In the genomic region with DNA sequence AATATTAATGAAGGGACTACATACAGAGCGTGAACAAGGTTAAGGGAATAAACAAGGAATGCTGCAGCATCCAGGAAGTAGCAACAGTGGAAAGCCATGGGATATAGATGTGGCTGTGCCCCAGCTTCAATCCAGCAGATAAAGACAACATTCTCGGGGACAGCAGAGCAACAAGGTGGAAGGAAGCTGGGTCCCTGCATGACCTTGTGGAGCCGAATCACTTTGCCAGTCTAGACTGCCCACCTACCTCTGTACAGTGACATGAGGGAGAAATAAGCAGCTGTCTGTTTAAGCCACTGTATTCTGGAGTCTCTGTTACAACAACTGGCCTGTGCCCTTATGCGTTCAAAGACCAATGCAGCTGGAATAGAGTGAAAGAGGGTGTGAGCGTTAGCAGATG, we compare ENCODE assay signal across 2 cellular contexts.
TF ChIP-seq lines count a peak whose summit lies in the region.

No MANE protein-coding gene starts in this region.

TF ChIP-seq in GM23338, 12 proteins besides CTCF, POLR2A, EP300 and RAD21:
- TF ChIP-seq NANOG (IDR thresholded peaks at IDR 0.05; ENCODE audit: borderline replicate concordance): no peak

TF ChIP-seq in K562, 482 proteins besides CTCF, POLR2A, EP300 and RAD21:
- TF ChIP-seq, protein P1, sequence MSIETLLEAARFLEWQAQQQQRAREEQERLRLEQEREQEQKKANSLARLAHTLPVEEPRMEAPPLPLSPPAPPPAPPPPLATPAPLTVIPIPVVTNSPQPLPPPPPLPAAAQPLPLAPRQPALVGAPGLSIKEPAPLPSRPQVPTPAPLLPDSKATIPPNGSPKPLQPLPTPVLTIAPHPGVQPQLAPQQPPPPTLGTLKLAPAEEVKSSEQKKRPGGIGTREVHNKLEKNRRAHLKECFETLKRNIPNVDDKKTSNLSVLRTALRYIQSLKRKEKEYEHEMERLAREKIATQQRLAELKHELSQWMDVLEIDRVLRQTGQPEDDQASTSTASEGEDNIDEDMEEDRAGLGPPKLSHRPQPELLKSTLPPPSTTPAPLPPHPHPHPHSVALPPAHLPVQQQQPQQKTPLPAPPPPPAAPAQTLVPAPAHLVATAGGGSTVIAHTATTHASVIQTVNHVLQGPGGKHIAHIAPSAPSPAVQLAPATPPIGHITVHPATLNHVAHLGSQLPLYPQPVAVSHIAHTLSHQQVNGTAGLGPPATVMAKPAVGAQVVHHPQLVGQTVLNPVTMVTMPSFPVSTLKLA (conservative IDR thresholded peaks at IDR 0.05): no peak
- TF ChIP-seq ETV6 (IDR thresholded peaks at IDR 0.05; ENCODE audit: borderline replicate concordance in 1 of 2, low read depth in 2 of 2, low read length in 1 of 2): no peak
- TF ChIP-seq ETV6 (CRISPR knock-in tag; IDR thresholded peaks at IDR 0.05; ENCODE audit: borderline replicate concordance): no peak
- 0 out of 4 replicates have a peak, but pooled peaks of 1 of the 2 experiments have one; percentile 39 for TF ChIP-seq TRIM24 (IDR thresholded peaks at IDR 0.05)
- TF ChIP-seq CBX3 (IDR thresholded peaks at IDR 0.05; ENCODE audit: borderline replicate concordance in 1 of 2, low read length in 2 of 2): peak in 1 of 2 experiments; percentile 53; a peak in 1 of 3 replicates
- TF ChIP-seq U2AF2 (optimal IDR thresholded peaks at IDR 0.05; ENCODE audit: low read depth, low read length): no peak
- TF ChIP-seq TAF1 (IDR thresholded peaks at IDR 0.05; ENCODE audit: control insufficient read depth, extremely low read depth, insufficient read depth, low read length, severe bottlenecking): no peak
- peak; percentile 66; the same call in 1 of the 2 replicates for TF ChIP-seq TRIM28 (IDR thresholded peaks at IDR 0.05)
- TF ChIP-seq PHB (CRISPR knock-in tag; IDR thresholded peaks at IDR 0.05): no peak
